Comparison of ENCODE assay signal across 9 cellular contexts in the genomic region with DNA sequence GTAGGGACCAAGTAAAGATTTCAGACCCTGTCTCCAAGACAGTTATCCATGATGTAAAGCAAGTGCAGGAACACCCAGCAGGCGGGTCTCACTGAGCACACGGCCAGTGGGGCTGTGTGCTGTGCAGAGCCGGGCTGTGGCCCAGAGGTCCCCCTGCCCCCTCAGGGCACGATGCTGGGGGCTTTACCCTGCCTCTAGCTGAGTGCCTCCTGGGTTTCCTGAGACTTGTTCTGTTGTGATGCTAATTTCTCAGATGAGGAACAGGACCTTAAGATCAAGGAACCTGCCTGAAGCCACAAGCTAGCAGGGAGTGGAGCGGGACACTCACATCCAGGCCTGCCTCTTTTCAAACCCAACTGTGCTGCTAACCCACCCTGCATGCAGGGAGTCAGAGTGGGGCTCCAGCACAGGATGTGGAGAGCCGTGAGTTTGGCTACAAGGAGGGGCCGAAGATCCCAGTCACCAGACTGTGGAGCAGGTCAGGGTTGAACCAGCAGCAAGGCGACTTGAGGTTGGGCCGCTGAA.
DNase-seq lines count a peak whose midpoint lies in the region; ATAC-seq and TF ChIP-seq lines count a peak whose summit lies in the region.
"Had no signal": no experiment of that assay in that cellular context is flagged by ENCODE, and none has a peak within 500 bp of the region (broad histone marks: within the 10 kb centered on the region; RNA-seq: fewer than 3 reads in every experiment).

No MANE protein-coding gene starts in this region.

- peaks cover 56% of the 10 kb centered on the region for H3F3A ChIP-seq in SU-DHL-6 (ENCODE audit: insufficient read depth)

- H3K9me3 ChIP-seq in SU-DHL-6 (ENCODE audit: insufficient read depth, low read length): no peaks in the 10 kb centered on the region

- H2AFZ ChIP-seq in SU-DHL-6 (ENCODE audit: low read depth, low read length, severe bottlenecking): no peak overlapping the region

- H3K4me1 Mint-ChIP-seq in osteocyte (ENCODE audit: unreplicated experiment): peaks cover 16% of the 10 kb centered on the region

- H3K9me3 Mint-ChIP-seq in osteocyte (ENCODE audit: unreplicated experiment): no peaks in the 10 kb centered on the region
- H3K9me3 Mint-ChIP-seq: nephron had no signal

- no peaks in the 10 kb centered on the region for H3K36me3 Mint-ChIP-seq in osteocyte (ENCODE audit: unreplicated experiment)

- H3K27me3 Mint-ChIP-seq in osteocyte (ENCODE audit: unreplicated experiment): peaks cover 2% of the 10 kb centered on the region

- no peak overlapping the region for H3K4me3 Mint-ChIP-seq in osteocyte (ENCODE audit: unreplicated experiment)

- no peak for TF ChIP-seq CTCF in SU-DHL-6 (IDR thresholded peaks at IDR 0.05; ENCODE audit: insufficient read depth, low read length, poor library complexity, severe bottlenecking)
- TF ChIP-seq CTCF in osteocyte (IDR thresholded peaks at IDR 0.05): no peak
- no peak for TF ChIP-seq CTCF in foreskin keratinocyte (conservative IDR thresholded peaks at IDR 0.05)

- DNase-seq in osteocyte (ENCODE audit: extremely low spot score, unreplicated experiment): peak; percentile 73
- no peak for DNase-seq in pons (ENCODE audit: low spot score)
- DNase-seq in foreskin keratinocyte: no peak
- DNase-seq in NCI-H1436 treated with DMSO at 0.1 percent for 48 hours (lab: John Stamatoyannopoulos, UW): no peak
- DNase-seq in HCEC 1CT: no peak

- H4K20me1 ChIP-seq in SU-DHL-6 (ENCODE audit: low read depth, low read length): no peaks in the 10 kb centered on the region

- no peaks in the 10 kb centered on the region for H3K9me2 ChIP-seq in SU-DHL-6 (replicated peaks; ENCODE audit: insufficient read depth, low read length)

- H3K27ac Mint-ChIP-seq in osteocyte (ENCODE audit: unreplicated experiment): no peak overlapping the region

- no peaks in the 10 kb centered on the region; the same call in 1 of the 2 replicates for H3K79me2 ChIP-seq in SU-DHL-6 (ENCODE audit: insufficient read depth, low read length)

- ATAC-seq in GM19043 (IDR thresholded peaks at IDR 0.05; ENCODE audit: low read depth, unreplicated experiment) (peak; percentile 7), HG02798 (IDR thresholded peaks at IDR 0.05; ENCODE audit: poor library complexity, unreplicated experiment) (peak; percentile 19), foreskin keratinocyte (no peak)

- H3K36me3 ChIP-seq in SU-DHL-6 (ENCODE audit: low read length): no peaks in the 10 kb centered on the region

- H3K27me3 ChIP-seq in SU-DHL-6 (ENCODE audit: low read length) (no peaks in the 10 kb centered on the region), foreskin keratinocyte (peaks cover 5% of the 10 kb centered on the region)

- peak overlapping the region; percentile 60 for H3K9ac ChIP-seq in SU-DHL-6 (ENCODE audit: low read length)

- peak overlapping the region; percentile 58 for H3K4me3 ChIP-seq in SU-DHL-6 (ENCODE audit: insufficient read depth, low read length, poor library complexity, severe bottlenecking)

- H3K27ac ChIP-seq in SU-DHL-6 (ENCODE audit: low read depth, low read length): peak overlapping the region; percentile 93
- no peak overlapping the region for H3K27ac ChIP-seq in foreskin keratinocyte

- H3K4me1 ChIP-seq in foreskin keratinocyte: no peaks in the 10 kb centered on the region

- H3K4me2 ChIP-seq in SU-DHL-6 (ENCODE audit: low read depth, low read length, poor library complexity, severe bottlenecking): peak overlapping the region; percentile 64
